ENCODE assay signal across 36 cellular contexts in the genomic region with DNA sequence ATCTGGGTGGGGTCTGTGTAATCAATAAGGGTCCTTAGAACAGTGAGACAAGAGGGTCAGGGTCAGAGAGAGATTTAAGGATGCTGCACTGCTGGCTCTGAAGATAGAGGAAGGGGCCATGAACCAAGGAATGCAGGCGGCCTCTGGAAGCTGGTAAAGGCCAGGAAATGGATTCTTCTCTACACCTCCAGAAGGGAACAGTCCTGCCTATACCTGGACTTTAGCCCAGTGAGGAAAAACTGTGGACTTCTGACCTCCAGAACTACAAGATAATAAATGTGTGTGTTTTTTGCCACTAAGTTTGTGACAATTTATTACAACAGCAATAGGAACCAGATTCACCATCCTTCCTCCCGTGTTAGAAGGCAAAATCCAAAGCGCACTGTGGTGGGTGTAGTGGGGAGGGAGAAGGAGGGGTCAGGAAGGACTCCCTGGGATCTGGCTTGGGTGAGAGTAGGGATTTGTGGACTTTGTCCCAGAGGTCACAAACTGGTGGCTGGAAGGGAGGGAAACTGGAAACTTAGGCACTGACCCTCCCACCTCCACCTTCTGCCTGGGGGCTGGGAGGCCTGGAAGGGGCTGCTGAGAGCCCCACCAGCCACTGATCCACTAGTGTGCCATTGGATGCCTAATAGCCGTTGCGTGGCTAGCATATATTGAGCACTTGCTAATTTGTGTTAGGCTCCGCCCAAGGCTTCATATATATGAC. TPM values are rescaled to one million over a fixed set of nuclear protein-coding genes. Genes with fewer than 3 reads are reported as not detected.
"Had no signal": no experiment of that assay in that cellular context is flagged by ENCODE, and none has a peak within 500 bp of the region (broad histone marks: within the 10 kb centered on the region; RNA-seq: fewer than 3 reads in every experiment).

No MANE protein-coding gene starts in this region.

- H3K27ac ChIP-seq: ascending aorta, brain microvascular endothelial cell, breast epithelium, VCaP had no signal

- ATAC-seq: activated CD8-positive, alpha-beta T cell treated with anti-CD3 and anti-CD28 coated beads for 36 hours; activated T-cell treated with anti-CD3 and anti-CD28 coated beads, Interleukin-2, amount 50 U/mL, for 4 hours; activated T-cell treated with anti-CD3 and anti-CD28 coated beads, Interleukin-2, amount 50 U/mL, for 72 hours had no signal

- H3K36me3 ChIP-seq: ascending aorta, brain microvascular endothelial cell, breast epithelium had no signal

- H3K4me1 ChIP-seq: ascending aorta, breast epithelium had no signal

- H3K4me3 ChIP-seq: ascending aorta, breast epithelium had no signal

- FAIRE-seq: TTC549 had no signal

- DNase-seq: activated B cell treated with CpG ODN at 0.5 μM for 24 hours; activated CD4-positive, alpha-beta memory T cell treated with anti-CD3 and anti-CD28 coated beads for 36 hours; activated CD4-positive, alpha-beta T cell treated with anti-CD3 and anti-CD28 coated beads for 4 hours; activated CD4-positive, alpha-beta T cell treated with anti-CD3 and anti-CD28 coated beads, Interleukin-2, amount 10 ng/mL, durations not matched to agents 24 days and 14 days; activated CD4-positive, alpha-beta T cell treated with anti-CD3 and anti-CD28 coated beads, Interleukin-2, amount 50 U/mL, for 1 hour; activated CD4-positive, alpha-beta T cell treated with anti-CD3 and anti-CD28 coated beads, Interleukin-2, amount 50 U/mL, for 4 hours; activated CD4-positive, CD25-positive, alpha-beta regulatory T cell treated with anti-CD3 and anti-CD28 coated beads, Interleukin-2, amount 50 U/mL, for 72 hours; activated CD8-positive, alpha-beta memory T cell treated with anti-CD3 and anti-CD28 coated beads, Interleukin-2, amount 50 U/mL, for 4 hours; activated CD8-positive, alpha-beta T cell treated with anti-CD3 and anti-CD28 coated beads for 36 hours; activated effector memory CD4-positive, alpha-beta T cell treated with anti-CD3 and anti-CD28 coated beads, Interleukin-2, amount 50 U/mL, for 16 hours; activated gamma-delta T cell treated with Interleukin-2 at 50 U/mL for 16 hours; activated naive CD4-positive, alpha-beta T cell; activated naive CD4-positive, alpha-beta T cell treated with anti-CD3 and anti-CD28 coated beads for 36 hours; activated naive CD4-positive, alpha-beta T cell treated with anti-CD3 and anti-CD28 coated beads, Interleukin-2, amount 50 U/mL, for 16 hours; activated naive CD8-positive, alpha-beta T cell treated with anti-CD3 and anti-CD28 coated beads for 36 hours; activated T-cell treated with anti-CD3 and anti-CD28 coated beads for 4 hours; activated T-cell treated with anti-CD3 and anti-CD28 coated beads, Interleukin-2, amount 50 U/mL, for 1 hour; activated T-cell treated with anti-CD3 and anti-CD28 coated beads, Interleukin-2, amount 50 U/mL, for 4 hours; activated T-cell treated with anti-CD3 and anti-CD28 coated beads, Interleukin-2, amount 50 U/mL, for 72 hours; amygdala; anterior cingulate cortex; brain microvascular endothelial cell; central memory CD4-positive, alpha-beta T cell; T-helper 1 cell; T-helper 2 cell; T-helper 9 cell had no signal

- H3K9me3 ChIP-seq: ascending aorta, breast epithelium had no signal

- H3K27me3 ChIP-seq: brain microvascular endothelial cell, breast epithelium had no signal

RNA-seq across cellular contexts. Expression of gene CELA2A, which starts 5.4 kb away (rescaled TPM):
- total RNA-seq: activated B cell treated with CpG ODN at 0.5 μM for 24 hours; activated CD4-positive, alpha-beta memory T cell treated with anti-CD3 and anti-CD28 coated beads for 36 hours; activated CD4-positive, alpha-beta T cell treated with anti-CD3 and anti-CD28 coated beads, Interleukin-2, amount 10 ng/mL, durations not matched to agents 24 days and 14 days; activated CD8-positive, alpha-beta memory T cell treated with anti-CD3 and anti-CD28 coated beads for 36 hours; activated CD8-positive, alpha-beta T cell treated with anti-CD3 and anti-CD28 coated beads for 36 hours; activated naive CD4-positive, alpha-beta T cell treated with anti-CD3 and anti-CD28 coated beads for 36 hours; activated naive CD4-positive, alpha-beta T cell treated with anti-CD3 and anti-CD28 coated beads, Interleukin-2, amount 50 U/mL, for 72 hours; activated naive CD8-positive, alpha-beta T cell treated with anti-CD3 and anti-CD28 coated beads for 36 hours; activated T-cell treated with anti-CD3 and anti-CD28 coated beads, Interleukin-2, amount 50 U/mL, for 72 hours; activated T-helper 1 cell treated with anti-CD3 and anti-CD28 coated beads, Interleukin-12 subunit alpha, Interleukin-12 subunit beta, Interleukin-2, Interleukin-4 antibody, amounts not matched to agents 30 ng/mL and 10 ng/mL and 1 ng/mL, durations not matched to agents 14 hours and 24 hours and 36 hours; activated T-helper 17 cell treated with anti-CD3 and anti-CD28 coated beads, Interleukin-2, amount 50 U/mL, for 72 hours; ascending aorta; breast epithelium; cardiac septum; cerebellum had no signal

RNA-seq across cellular contexts. Expression of gene CTRC, which starts 12.9 kb away (rescaled TPM):
- total RNA-seq: activated CD4-positive, alpha-beta T cell treated with anti-CD3 and anti-CD28 coated beads, Interleukin-2, amount 10 ng/mL, durations not matched to agents 24 days and 14 days; activated CD8-positive, alpha-beta memory T cell treated with anti-CD3 and anti-CD28 coated beads for 36 hours; activated CD8-positive, alpha-beta T cell treated with anti-CD3 and anti-CD28 coated beads for 36 hours; activated naive CD4-positive, alpha-beta T cell treated with anti-CD3 and anti-CD28 coated beads for 36 hours; activated naive CD4-positive, alpha-beta T cell treated with anti-CD3 and anti-CD28 coated beads, Interleukin-2, amount 50 U/mL, for 72 hours; activated T-helper 17 cell treated with anti-CD3 and anti-CD28 coated beads, Interleukin-2, amount 50 U/mL, for 72 hours; ascending aorta; cardiac septum; cerebellum had no signal

RNA-seq across cellular contexts. Expression of gene CELA2B, which starts 24.7 kb away (rescaled TPM):
- total RNA-seq: activated B cell treated with CpG ODN at 0.5 μM for 24 hours; activated CD4-positive, alpha-beta memory T cell treated with anti-CD3 and anti-CD28 coated beads for 36 hours; activated CD4-positive, alpha-beta T cell treated with anti-CD3 and anti-CD28 coated beads, Interleukin-2, amount 10 ng/mL, durations not matched to agents 24 days and 14 days; activated CD8-positive, alpha-beta memory T cell treated with anti-CD3 and anti-CD28 coated beads for 36 hours; activated CD8-positive, alpha-beta T cell treated with anti-CD3 and anti-CD28 coated beads for 36 hours; activated naive CD4-positive, alpha-beta T cell treated with anti-CD3 and anti-CD28 coated beads for 36 hours; activated naive CD4-positive, alpha-beta T cell treated with anti-CD3 and anti-CD28 coated beads, Interleukin-2, amount 50 U/mL, for 72 hours; activated naive CD8-positive, alpha-beta T cell treated with anti-CD3 and anti-CD28 coated beads for 36 hours; activated T-cell treated with anti-CD3 and anti-CD28 coated beads, Interleukin-2, amount 50 U/mL, for 72 hours; activated T-helper 1 cell treated with anti-CD3 and anti-CD28 coated beads, Interleukin-12 subunit alpha, Interleukin-12 subunit beta, Interleukin-2, Interleukin-4 antibody, amounts not matched to agents 30 ng/mL and 10 ng/mL and 1 ng/mL, durations not matched to agents 14 hours and 24 hours and 36 hours; activated T-helper 17 cell treated with anti-CD3 and anti-CD28 coated beads, Interleukin-2, amount 50 U/mL, for 72 hours; ascending aorta; breast epithelium; cardiac septum; cerebellum had no signal
